ENCODE assay signal across 24 cellular contexts in genomic region chr11:129864811-129865210, GRCh38. TPM values are rescaled to one million over a fixed set of nuclear protein-coding genes. Genes with fewer than 3 reads are reported as not detected.
"Had no signal": no experiment of that assay in that cellular context is flagged by ENCODE, and none has a peak within 500 bp of the region (broad histone marks: within the 10 kb centered on the region; RNA-seq: fewer than 3 reads in every experiment).

No MANE protein-coding gene starts in this region.

- H3K27ac Mint-ChIP-seq: activated CD4-positive, alpha-beta T cell treated with anti-CD3 and anti-CD28 coated beads, Interleukin-2, amount 10 ng/mL, durations not matched to agents 24 days and 14 days; activated CD8-positive, alpha-beta T cell treated with anti-CD3 and anti-CD28 coated beads for 36 hours; activated naive CD8-positive, alpha-beta T cell; activated T-cell treated with anti-CD3 and anti-CD28 coated beads, Interleukin-2, amount 50 U/mL, for 72 hours; stimulated activated naive CD8-positive, alpha-beta T cell treated with anti-CD3 and anti-CD28 coated beads, Interleukin-15, Interleukin-2, amounts not matched to agents 100 ng/mL and 50 ng/mL, for 24 hours; type B pancreatic cell had no signal

- DNase-seq: activated CD4-positive, alpha-beta T cell treated with anti-CD3 and anti-CD28 coated beads, Interleukin-2, amount 10 ng/mL, durations not matched to agents 24 days and 14 days; activated CD8-positive, alpha-beta memory T cell treated with anti-CD3 and anti-CD28 coated beads, Interleukin-2, amount 50 U/mL, for 4 hours; activated CD8-positive, alpha-beta T cell treated with anti-CD3 and anti-CD28 coated beads for 36 hours; activated gamma-delta T cell; activated T-cell treated with anti-CD3 and anti-CD28 coated beads, Interleukin-2, amount 50 U/mL, for 72 hours; amygdala; dermis blood vessel endothelial cell; effector memory CD4-positive, alpha-beta T cell; foreskin keratinocyte; hippocampal formation; left cardiac atrium; stimulated activated CD4-positive, alpha-beta T cell treated with anti-CD3 and anti-CD28 coated beads, Interleukin-2, amount 100 ng/mL, for 48 hours; T-helper 9 cell had no signal

- H3K27ac ChIP-seq: foreskin keratinocyte, prostate gland, right atrium auricular region, SK-N-MC had no signal

- FAIRE-seq: islet of Langerhans had no signal

- H3K4me3 ChIP-seq: lung, prostate gland, right atrium auricular region, SK-N-MC had no signal

- H3K4me1 ChIP-seq: prostate gland had no signal

- ATAC-seq: activated T-cell treated with anti-CD3 and anti-CD28 coated beads, Interleukin-2, amount 50 U/mL, for 72 hours; foreskin keratinocyte; left cardiac atrium had no signal

- H3K27me3 Mint-ChIP-seq: activated CD4-positive, alpha-beta T cell treated with anti-CD3 and anti-CD28 coated beads, Interleukin-2, amount 10 ng/mL, durations not matched to agents 24 days and 14 days; activated CD8-positive, alpha-beta T cell treated with anti-CD3 and anti-CD28 coated beads for 36 hours; activated naive CD8-positive, alpha-beta T cell; stimulated activated naive CD8-positive, alpha-beta T cell treated with anti-CD3 and anti-CD28 coated beads, Interleukin-15, Interleukin-2, amounts not matched to agents 100 ng/mL and 50 ng/mL, for 24 hours; type B pancreatic cell had no signal

- H3K27me3 ChIP-seq: foreskin keratinocyte, right atrium auricular region had no signal

- H3K9me3 Mint-ChIP-seq: activated CD4-positive, alpha-beta T cell treated with anti-CD3 and anti-CD28 coated beads, Interleukin-2, amount 10 ng/mL, durations not matched to agents 24 days and 14 days; activated CD8-positive, alpha-beta T cell treated with anti-CD3 and anti-CD28 coated beads for 36 hours; activated T-cell treated with anti-CD3 and anti-CD28 coated beads, Interleukin-2, amount 50 U/mL, for 72 hours; neural crest cell; stimulated activated naive CD8-positive, alpha-beta T cell treated with anti-CD3 and anti-CD28 coated beads, Interleukin-15, Interleukin-2, amounts not matched to agents 100 ng/mL and 50 ng/mL, for 24 hours; type B pancreatic cell had no signal

- H3K9me3 ChIP-seq: prostate gland, right atrium auricular region had no signal

- H3K4me3 Mint-ChIP-seq: activated CD4-positive, alpha-beta T cell treated with anti-CD3 and anti-CD28 coated beads, Interleukin-2, amount 10 ng/mL, durations not matched to agents 24 days and 14 days; activated CD8-positive, alpha-beta T cell treated with anti-CD3 and anti-CD28 coated beads for 36 hours; activated naive CD8-positive, alpha-beta T cell; activated T-cell treated with anti-CD3 and anti-CD28 coated beads, Interleukin-2, amount 50 U/mL, for 72 hours; neural crest cell; type B pancreatic cell had no signal

RNA-seq across cellular contexts. Expression of gene TMEM45B, which starts 49.2 kb away (rescaled TPM):
- total RNA-seq: fibroblast of lung, left cardiac atrium, neural crest cell, right atrium auricular region, skeletal muscle tissue had no signal
- polyA plus RNA-seq: fibroblast of lung had no signal
